In the genomic region with DNA sequence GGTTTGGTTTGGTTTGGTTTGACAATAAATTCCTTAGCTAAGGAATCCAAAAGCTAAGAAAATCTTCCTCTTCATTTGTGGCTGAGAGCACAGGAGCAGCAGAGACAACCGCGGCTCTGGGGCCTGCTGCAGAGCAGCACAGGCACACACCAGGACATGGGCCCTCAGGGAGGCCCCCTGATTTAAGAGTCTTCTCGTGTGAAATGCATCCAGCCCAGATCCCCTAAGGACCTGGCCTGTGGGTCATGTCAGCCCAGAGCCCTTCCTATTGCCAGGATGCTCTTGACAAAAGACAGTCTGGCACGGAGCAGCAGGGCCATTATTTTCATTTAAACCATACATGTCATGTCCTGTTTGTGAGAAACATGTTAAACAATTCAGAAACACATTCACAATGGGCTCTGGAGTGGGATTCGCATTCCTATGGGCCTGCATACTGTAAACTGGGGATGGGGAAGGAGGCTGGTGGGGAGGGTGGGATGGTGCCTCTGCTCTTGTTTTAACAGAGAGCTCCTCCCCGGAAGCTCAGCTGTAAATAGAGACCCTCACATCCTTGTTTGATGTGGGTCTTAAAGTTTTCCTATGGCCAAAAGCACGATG, we compare ENCODE assay signal across 9 cellular contexts.
"Had no signal": no experiment of that assay in that cellular context is flagged by ENCODE, and none has a peak within 500 bp of the region (broad histone marks: within the 10 kb centered on the region; RNA-seq: fewer than 3 reads in every experiment).

No MANE protein-coding gene starts in this region.

- H3K27me3 ChIP-seq: ascending aorta, gastroesophageal sphincter, right atrium auricular region had no signal

- ATAC-seq: gastroesophageal sphincter had no signal

- H3K4me3 ChIP-seq: ascending aorta, gastroesophageal sphincter, lung, right atrium auricular region had no signal

- H3K4me1 ChIP-seq: ascending aorta, right atrium auricular region had no signal

- H3K36me3 ChIP-seq: ascending aorta, gastroesophageal sphincter, right atrium auricular region had no signal

- DNase-seq: activated CD4-positive, alpha-beta memory T cell treated with anti-CD3 and anti-CD28 coated beads for 36 hours; activated naive CD4-positive, alpha-beta T cell; small intestine; T-helper 9 cell had no signal

- H3K9me3 ChIP-seq: ascending aorta, gastroesophageal sphincter, right atrium auricular region had no signal

- FAIRE-seq: small intestine, urothelium cell line had no signal

- H3K27ac ChIP-seq: ascending aorta, gastroesophageal sphincter, right atrium auricular region had no signal
